ENCODE assay signal across 8 cellular contexts in the genomic region with DNA sequence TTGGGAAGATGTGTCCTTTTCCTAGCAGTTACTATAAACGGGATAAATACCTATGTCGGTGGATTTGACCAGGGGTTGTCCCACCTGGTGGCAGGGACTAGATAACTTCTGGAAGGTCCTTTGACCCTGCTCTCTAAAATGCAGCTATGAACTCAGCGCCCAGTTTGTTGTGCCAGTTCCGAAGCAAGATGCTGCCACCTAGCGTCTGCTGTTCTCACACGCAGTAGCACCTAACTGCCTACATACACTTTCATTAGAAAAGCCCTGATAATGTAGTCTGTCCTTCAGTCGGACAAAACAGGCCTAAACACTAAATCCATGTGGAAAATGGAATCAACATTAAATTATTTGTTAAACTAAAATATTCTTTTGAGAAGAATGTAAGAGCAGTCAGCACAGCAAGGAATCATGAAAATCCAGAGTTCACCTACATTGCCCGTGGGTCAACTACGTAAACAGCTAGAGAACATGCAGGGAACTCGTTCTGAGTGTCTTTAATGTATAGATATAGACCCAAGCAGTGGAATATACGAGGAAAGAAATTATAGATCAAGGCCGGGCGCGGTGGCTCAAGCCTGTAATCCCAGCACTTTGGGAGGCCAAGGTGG. TPM values are rescaled to one million over a fixed set of nuclear protein-coding genes. Genes with fewer than 3 reads are reported as not detected.
A peak's percentile ranks its signal among the peaks of the same experiment; 100 is the strongest.
DNase-seq lines count a peak whose midpoint lies in the region; ATAC-seq, FAIRE-seq and TF ChIP-seq lines count a peak whose summit lies in the region.

No MANE protein-coding gene starts in this region.

- H3K9ac ChIP-seq in mammary epithelial cell (ENCODE audit: insufficient read depth, low read length) (no peak overlapping the region), kidney (ENCODE audit: low read length in 2 of 2) (no peak overlapping the region)

- no peak overlapping the region for H3K4me2 ChIP-seq in mammary epithelial cell (ENCODE audit: insufficient read depth, low read depth, low read length)

- in situ Hi-C loops in mammary epithelial cell (cut with MboI; ENCODE audit: low sequenced_read_pairs in 2 of 2), result loop anchor here in 1 of 2 donors (10.0 to 25.0 kb wide), 2 partner anchors 509 to 667 kb away; no protein-coding TSS in a partner anchor

- peak; percentile 66 for FAIRE-seq in kidney (lab: Jason Lieb, UNC)

- TF ChIP-seq CTCF in WI38 (IDR thresholded peaks at IDR 0.05; ENCODE audit: low read depth, low read length) (peak; percentile 92), mammary epithelial cell (conservative IDR thresholded peaks at IDR 0.05 in 1 of 2, IDR thresholded peaks at IDR 0.05 in 1 of 2; ENCODE audit: extremely low read depth in 1 of 2, insufficient read depth in 1 of 2, low read depth in 1 of 2, low read length in 2 of 2) (peak; percentile 94 to 95), kidney (IDR thresholded peaks at IDR 0.05; ENCODE audit: borderline replicate concordance, extremely low read depth, insufficient read depth) (peak; percentile 91)

- no peaks in the 10 kb centered on the region for H3K27me3 ChIP-seq in mammary epithelial cell (ENCODE audit: insufficient read depth, low read length)

- no peaks in the 10 kb centered on the region for H3K4me1 ChIP-seq in mammary epithelial cell (ENCODE audit: insufficient read depth, low read length)
- H3K4me1 ChIP-seq in kidney (ENCODE audit: control insufficient read depth in 1 of 2, insufficient read depth in 1 of 2, low read depth in 1 of 2, low read length in 2 of 2), result no peaks in the 10 kb centered on the region

- no peak overlapping the region for H3K4me3 ChIP-seq in WI38 (ENCODE audit: low read depth, low read length)
- no peak overlapping the region for H3K4me3 ChIP-seq in mammary epithelial cell (replicated peaks in 1 of 3; ENCODE audit: insufficient read depth in 1 of 3, low read depth in 2 of 3, low read length in 3 of 3)
- no peak overlapping the region for H3K4me3 ChIP-seq in kidney (ENCODE audit: low read length in 2 of 2)

- no peaks in the 10 kb centered on the region for H3K9me3 ChIP-seq in mammary epithelial cell (replicated peaks; ENCODE audit: insufficient read depth, low read length)
- H3K9me3 ChIP-seq in kidney (ENCODE audit: control insufficient read depth in 1 of 2, low read length in 2 of 2), result no peaks in the 10 kb centered on the region

- BruUV-seq in mammary epithelial cell (replicated peaks; lab: Mats Ljungman, UMichigan), result no TSS peak

- H3K36me3 ChIP-seq in mammary epithelial cell (ENCODE audit: insufficient read depth, low read length) (no peaks in the 10 kb centered on the region), kidney (ENCODE audit: control insufficient read depth in 1 of 2, insufficient read depth in 2 of 2, low read length in 2 of 2) (peaks cover 0 to 4% of the 10 kb centered on the region in 2 donors)

- no peaks in the 10 kb centered on the region for H3K79me2 ChIP-seq in mammary epithelial cell (ENCODE audit: insufficient read depth, low read length)

- 42% methylated on average over 12 of the region's 14 CpGs for WGBS in mammary epithelial cell (ENCODE audit: low coverage, missing lambda C conversion rate)

- intact Hi-C loops in mammary epithelial cell (cut with micrococcal nuclease), result loop anchor here (1.0 to 2.0 kb wide), 3 partner anchors 500 to 669 kb away; no protein-coding TSS in a partner anchor
- intact Hi-C loops in kidney (cut with DNase I), result no loop called here

- no peak overlapping the region for H2AFZ ChIP-seq in mammary epithelial cell (ENCODE audit: low read depth, low read length)

- CTCF ChIA-PET in mammary epithelial cell (lab: Charles Lee; ENCODE audit: low non-redundant PET), result interaction anchor here (0.6 to 1.2 kb wide), 3 partner anchors 152 to 504 kb away, joined by 6 to 8 read pairs (median 6); no protein-coding TSS in a partner anchor

- dilution Hi-C loops in mammary epithelial cell (cut with HindIII; ENCODE audit: low sequenced_read_pairs), result loop anchor here (25.0 kb wide), 1 partner anchor 492 kb away; no protein-coding TSS in a partner anchor

- peak; percentile 60 for ATAC-seq in GM21619 (IDR thresholded peaks at IDR 0.05; ENCODE audit: unreplicated experiment)
- ATAC-seq in HG02938 (IDR thresholded peaks at IDR 0.05; ENCODE audit: unreplicated experiment), result no peak

- H4K20me1 ChIP-seq in mammary epithelial cell (ENCODE audit: insufficient read depth, low read length), result no peaks in the 10 kb centered on the region

- DNase-seq in AML-193 (lab: John Stamatoyannopoulos, UW), result peak; percentile 55 to 73
- DNase-seq in NCI-H2196 treated with DMSO at 0.1 percent for 48 hours (lab: John Stamatoyannopoulos, UW; ENCODE audit: unreplicated experiment), result peak; percentile 27
- peak; percentile 41 for DNase-seq in mammary epithelial cell
- peak; percentile 78 for DNase-seq in kidney
- peak; percentile 57 to 65 for DNase-seq in stimulated activated CD4-positive, alpha-beta T cell treated with anti-CD3 and anti-CD28 coated beads, Interleukin-1b, Interleukin-23, amount 100 ng/mL, for 4 hours (ENCODE audit: low read depth in 2 of 2)

- H3K27ac ChIP-seq in mammary epithelial cell (ENCODE audit: insufficient read depth, low read depth, low read length) (no peak overlapping the region), kidney (ENCODE audit: low read depth in 2 of 2, low read length in 2 of 2) (no peak overlapping the region)

RNA-seq across cellular contexts. Expression of a gene that starts 51.1 kb away (rescaled TPM):
- under 1 TPM in 1 of 2 donors, not detected in 1; 0.17 TPM for total RNA-seq in mammary epithelial cell
- 0.10 TPM for polyA plus RNA-seq in mammary epithelial cell
- not detected for polyA minus RNA-seq in mammary epithelial cell
- total RNA-seq in kidney, result 6.1 TPM
- 0.22 TPM for polyA plus RNA-seq in kidney (ENCODE audit: insufficient read depth, low read depth, low replicate concordance)

Comparison
In these comparisons a context has a peak if more than half of its experiments do, and no peak if none do; other contexts are left out.
1. DNase-seq: peak in every context shown above with its lines; median percentile 78 in kidney; 64 in AML-193; 61 in stimulated activated CD4-positive, alpha-beta T cell treated with anti-CD3 and anti-CD28 coated beads, Interleukin-1b, Interleukin-23, amount 100 ng/mL, for 4 hours; 41 in mammary epithelial cell; 27 in NCI-H2196 treated with DMSO at 0.1 percent for 48 hours.